Comparison of ENCODE assay signal across 16 cellular contexts in genomic region chr3:12970684-12971083, GRCh38.
DNase-seq lines count a peak whose midpoint lies in the region; ATAC-seq, FAIRE-seq and TF ChIP-seq lines count a peak whose summit lies in the region.
"Had no signal": no experiment of that assay in that cellular context is flagged by ENCODE, and none has a peak within 500 bp of the region (broad histone marks: within the 10 kb centered on the region; RNA-seq: fewer than 3 reads in every experiment).

No MANE protein-coding gene starts in this region.

- no peak overlapping the region for H3K14ac ChIP-seq in H1 (ENCODE audit: insufficient read length)

- no peak overlapping the region for H3K56ac ChIP-seq in H1 (replicated peaks; ENCODE audit: insufficient read length, low read depth, low read length)

- H3K4me3 ChIP-seq in H1 (ENCODE audit: extremely low read depth in 1 of 4, insufficient read depth in 2 of 4, low read depth in 3 of 4, low read length in 4 of 4), result no peak overlapping the region
- H3K4me3 ChIP-seq in lower leg skin (ENCODE audit: low read depth, poor library complexity, severe bottlenecking), result no peak overlapping the region
- H3K4me3 ChIP-seq: dorsolateral prefrontal cortex, esophagus squamous epithelium had no signal

- POLR2A ChIA-PET in CD4-positive, alpha-beta T cell (lab: Charles Lee), result no interaction called here
- POLR2A ChIA-PET in H1 (lab: Charles Lee; ENCODE audit: partially characterized antibody), result interaction anchor here (1.0 to 1.8 kb wide), 3 partner anchors 9 to 22 kb away, joined by 3 to 4 read pairs (median 3); no protein-coding TSS in a partner anchor

- no peak for TF ChIP-seq CTCF in CD4-positive, alpha-beta T cell (IDR thresholded peaks at IDR 0.05)
- no peak for TF ChIP-seq CTCF in H1 (IDR thresholded peaks at IDR 0.05; ENCODE audit: control extremely low read depth in 1 of 3, insufficient read depth in 1 of 3, low read depth in 1 of 3, low read length in 3 of 3)
- no peak for TF ChIP-seq CTCF in lower leg skin (IDR thresholded peaks at IDR 0.05)

- no peak overlapping the region for H4K5ac ChIP-seq in H1 (ENCODE audit: insufficient read length, low read depth, low read length)

- H2BK120ac ChIP-seq in H1 (replicated peaks; ENCODE audit: low read depth, low read length), result no peak overlapping the region

- H3K4me1 ChIP-seq in H1 (replicated peaks in 1 of 4; ENCODE audit: control insufficient read depth in 3 of 4, insufficient read depth in 4 of 4, low read length in 3 of 4), result peaks cover 2 to 19% (median 7%) of the 10 kb centered on the region in 4 experiments; a peak in 6 of 7 replicates

- TF ChIP-seq EP300 in H1 (IDR thresholded peaks at IDR 0.05; ENCODE audit: borderline replicate concordance in 1 of 2, low read depth in 2 of 2, low read length in 2 of 2), result no peak

- no peaks in the 10 kb centered on the region for H3K27me3 Mint-ChIP-seq in CD4-positive, alpha-beta T cell

- no peaks in the 10 kb centered on the region for H3K9me3 ChIP-seq in CD4-positive, alpha-beta T cell (ENCODE audit: control insufficient read depth, low read length)
- H3K9me3 ChIP-seq in H1 (ENCODE audit: insufficient read depth in 2 of 2, low read depth in 1 of 2, low read length in 1 of 2), result no peaks in the 10 kb centered on the region
- H3K9me3 ChIP-seq: esophagus squamous epithelium had no signal

- no peak overlapping the region for H3K4me3 Mint-ChIP-seq in CD4-positive, alpha-beta T cell

- no peak overlapping the region for H4K91ac ChIP-seq in H1 (replicated peaks; ENCODE audit: insufficient read length, low read length)

- H3K4me1 Mint-ChIP-seq in CD4-positive, alpha-beta T cell (ENCODE audit: low read depth), result peaks cover 68% of the 10 kb centered on the region

- FAIRE-seq in H1 (lab: Jason Lieb, UNC), result no peak
- FAIRE-seq: GM12892 had no signal

- H2AFZ ChIP-seq in H1 (ENCODE audit: low read length), result no peak overlapping the region

- intact Hi-C loops in CD4-positive, alpha-beta T cell (cut with DNase I, micrococcal nuclease), result no loop called here
- intact Hi-C loops in lower leg skin (cut with DNase I; ENCODE audit: low total_unique reads), result no loop called here

- H2BK5ac ChIP-seq in H1 (ENCODE audit: low read depth, low read length), result no peak overlapping the region

- H4K8ac ChIP-seq in H1 (ENCODE audit: extremely low read depth, insufficient read depth, low read length), result 0 out of 2 replicates have a peak overlapping the region, but pooled peaks have one; percentile 1

- peaks cover 2 to 16% of the 10 kb centered on the region in 2 experiments for H4K20me1 ChIP-seq in H1 (replicated peaks in 1 of 2; ENCODE audit: control insufficient read depth in 1 of 2, insufficient read depth in 2 of 2, low read length in 2 of 2)

- no peak for TF ChIP-seq RAD21 in H1 (IDR thresholded peaks at IDR 0.05 in 1 of 2, conservative IDR thresholded peaks at IDR 0.05 in 1 of 2; ENCODE audit: low read depth in 2 of 2, low read length in 2 of 2)

- TF ChIP-seq POLR2A in H1 (IDR thresholded peaks at IDR 0.05; ENCODE audit: control extremely low read depth in 1 of 2, low read depth in 2 of 2, low read length in 2 of 2) (no peak), lower leg skin (IDR thresholded peaks at IDR 0.05) (no peak)

- CTCF ChIA-PET in CD4-positive, alpha-beta T cell (lab: Charles Lee), result interaction anchor here (1.4 kb wide), 1 partner anchor 24 kb away, joined by 5 read pairs; no protein-coding TSS in a partner anchor
- CTCF ChIA-PET in H1 (lab: Charles Lee; ENCODE audit: partially characterized antibody), result interaction anchor here (0.8 to 25.8 kb wide), 10 partner anchors 11 to 103 kb away, joined by 3 to 267 read pairs (median 3); no protein-coding TSS in a partner anchor

- no peak overlapping the region for H3K23ac ChIP-seq in H1 (ENCODE audit: insufficient read length)

- no peak overlapping the region for H3K4ac ChIP-seq in H1 (replicated peaks; ENCODE audit: insufficient read length, low read depth, low read length)

- no peak overlapping the region for H2AK5ac ChIP-seq in H1 (ENCODE audit: low read depth, low read length)

- peaks cover 5% of the 10 kb centered on the region for H3K23me2 ChIP-seq in H1 (ENCODE audit: low read depth, low read length)

- no peak overlapping the region for H3K4me2 ChIP-seq in H1 (ENCODE audit: insufficient read depth in 1 of 2, low read depth in 2 of 2, low read length in 2 of 2)

- DNase-seq in CD4-positive, alpha-beta T cell, result no peak
- peak; percentile 62 for DNase-seq in COLO668 (lab: John Stamatoyannopoulos, UW; ENCODE audit: unreplicated experiment)
- peak; percentile 68 for DNase-seq in NCI-H446 treated with DMSO at 0.1 percent for 48 hours (lab: John Stamatoyannopoulos, UW)
- no peak for DNase-seq in H1 (ENCODE audit: low read depth in 1 of 2, low spot score in 2 of 2)
- DNase-seq in dermis blood vessel endothelial cell, result no peak
- no peak for DNase-seq in lower leg skin (ENCODE audit: low spot score in 2 of 2)
- DNase-seq in NCI-H1694 treated with DMSO at 0.1 percent for 48 hours (lab: John Stamatoyannopoulos, UW), result no peak
- DNase-seq: activated effector memory CD4-positive, alpha-beta T cell treated with Interleukin-2 at 50 U/mL for 16 hours; dorsolateral prefrontal cortex; esophagus squamous epithelium; HCEC 1CT; kidney glomerular epithelial cell; NCI-H1436 had no signal

- H2BK12ac ChIP-seq in H1 (ENCODE audit: low read depth, low read length), result no peak overlapping the region

- no peaks in the 10 kb centered on the region for H3K27me3 ChIP-seq in CD4-positive, alpha-beta T cell (ENCODE audit: control insufficient read depth, insufficient read depth, low read length)
- peaks cover 0 to 12% (median 2%) of the 10 kb centered on the region in 4 experiments; a peak in 5 of 7 replicates for H3K27me3 ChIP-seq in H1 (replicated peaks in 1 of 4; ENCODE audit: control insufficient read depth in 3 of 4, extremely low read depth in 1 of 4, insufficient read depth in 3 of 4, low read length in 3 of 4)
- H3K27me3 ChIP-seq: dorsolateral prefrontal cortex, esophagus squamous epithelium had no signal

- no peak for ATAC-seq in CD4-positive, alpha-beta T cell (ENCODE audit: poor library complexity)
- no peak for ATAC-seq in GM19324 (IDR thresholded peaks at IDR 0.05; ENCODE audit: low FRiP score, unreplicated experiment)

- peaks cover 30% of the 10 kb centered on the region for H3K36me3 Mint-ChIP-seq in CD4-positive, alpha-beta T cell (ENCODE audit: low read depth)

- H3K79me1 ChIP-seq in H1 (ENCODE audit: low read depth, low read length), result peaks cover 8% of the 10 kb centered on the region

- no peaks in the 10 kb centered on the region for H3K36me3 ChIP-seq in H1 (ENCODE audit: control insufficient read depth in 2 of 4, insufficient read depth in 4 of 4, low read length in 3 of 4)
- H3K36me3 ChIP-seq: esophagus squamous epithelium had no signal

- H3K18ac ChIP-seq in H1 (ENCODE audit: extremely low read depth, low read length), result no peak overlapping the region

- no peak overlapping the region for H2BK15ac ChIP-seq in H1 (ENCODE audit: low read length)

- peak overlapping the region; percentile 26 for H3K27ac Mint-ChIP-seq in CD4-positive, alpha-beta T cell
- H3K27ac Mint-ChIP-seq: progenitor cell of endocrine pancreas had no signal

- no peaks in the 10 kb centered on the region for H3K9me3 Mint-ChIP-seq in CD4-positive, alpha-beta T cell

- H2BK20ac ChIP-seq in H1 (ENCODE audit: low read length), result no peak overlapping the region

- H3K79me2 ChIP-seq in H1 (ENCODE audit: control insufficient read depth in 1 of 2, insufficient read depth in 2 of 2, low read length in 2 of 2), result peaks cover 0 to 2% of the 10 kb centered on the region in 2 experiments; a peak in 1 of 4 replicates

- no peak overlapping the region for H3K27ac ChIP-seq in CD4-positive, alpha-beta T cell (ENCODE audit: low read depth, low read length)
- no peak overlapping the region for H3K27ac ChIP-seq in H1 (ENCODE audit: low read depth, low read length)
- H3K27ac ChIP-seq: esophagus squamous epithelium had no signal

- H3K9ac ChIP-seq in H1 (replicated peaks in 1 of 4; ENCODE audit: extremely low read depth in 1 of 4, low read depth in 3 of 4, low read length in 3 of 4), result no peak overlapping the region

- WGBS in H1 (ENCODE audit: extremely low coverage in 1 of 2, insufficient coverage in 1 of 2, insufficient read length in 1 of 2, insufficient replicate concordance in 2 of 2, low coverage in 1 of 2, low lambda C conversion rate in 2 of 2, missing lambda C conversion rate in 1 of 2), 2 experiments, result 87% methylated on average over 5 of the region's 5 CpGs; no CpG with 5 or more reads in 1 of the 2 experiments
- WGBS in lower leg skin, 2 donors, result 97 to 99% methylated on average over 5 of the region's 5 CpGs

TF ChIP-seq in H1, 55 proteins besides CTCF, POLR2A, EP300 and RAD21 (continues in another document):
- TF ChIP-seq CREB1 (IDR thresholded peaks at IDR 0.05), result no peak

Comparison
In these comparisons a context has a peak if more than half of its experiments do, and no peak if none do; other contexts are left out.
1. DNase-seq: peak in COLO668 (single experiment) and NCI-H446 treated with DMSO at 0.1 percent for 48 hours (single experiment); none in CD4-positive, alpha-beta T cell (0 of 10), H1 (0 of 2), dermis blood vessel endothelial cell (single experiment), lower leg skin (0 of 2) and NCI-H1694 treated with DMSO at 0.1 percent for 48 hours (single experiment).